ENCODE assay signal across 1 cellular context in the genomic region with DNA sequence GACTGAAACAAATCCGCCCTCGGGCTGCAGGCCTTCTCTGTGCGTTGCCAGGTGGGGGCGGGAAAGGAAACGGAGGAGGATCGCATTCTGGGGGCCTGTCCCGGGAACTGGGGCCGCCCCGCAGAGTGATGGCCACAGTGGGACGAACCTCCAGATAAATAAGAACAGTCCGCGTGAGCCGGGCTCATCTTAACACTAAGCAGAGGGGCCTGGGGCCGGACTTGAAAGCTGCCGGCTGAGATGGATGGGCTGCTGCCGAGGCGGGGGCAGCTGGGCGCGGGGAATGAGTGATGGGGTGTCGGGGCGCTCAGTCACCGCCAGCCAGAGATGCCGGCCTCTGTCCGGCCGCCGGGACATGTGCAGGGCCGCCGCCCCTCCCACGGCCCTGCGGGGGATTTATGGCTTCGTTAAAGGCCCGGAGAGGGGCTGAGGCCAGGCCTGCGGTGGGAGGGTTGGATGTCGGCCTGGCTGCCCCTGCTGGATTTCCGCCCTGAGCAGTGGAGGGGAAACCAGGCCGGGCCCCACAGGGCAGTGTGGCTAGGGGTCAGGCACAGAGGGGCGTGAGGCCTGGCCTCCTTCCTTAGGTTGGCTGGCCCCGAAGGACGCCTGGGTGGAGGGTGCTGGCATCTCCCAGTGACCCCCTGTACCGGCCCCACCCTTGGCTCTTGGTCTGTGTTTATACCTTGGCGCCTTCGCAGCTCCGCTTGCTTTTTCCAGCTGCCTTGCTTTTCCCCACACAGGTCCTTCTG.
TF ChIP-seq lines count a peak whose summit lies in the region.

No MANE protein-coding gene starts in this region.

TF ChIP-seq in WTC11, 78 proteins besides CTCF, POLR2A, EP300 and RAD21 (continued from another document):
- TF ChIP-seq, protein P1, sequence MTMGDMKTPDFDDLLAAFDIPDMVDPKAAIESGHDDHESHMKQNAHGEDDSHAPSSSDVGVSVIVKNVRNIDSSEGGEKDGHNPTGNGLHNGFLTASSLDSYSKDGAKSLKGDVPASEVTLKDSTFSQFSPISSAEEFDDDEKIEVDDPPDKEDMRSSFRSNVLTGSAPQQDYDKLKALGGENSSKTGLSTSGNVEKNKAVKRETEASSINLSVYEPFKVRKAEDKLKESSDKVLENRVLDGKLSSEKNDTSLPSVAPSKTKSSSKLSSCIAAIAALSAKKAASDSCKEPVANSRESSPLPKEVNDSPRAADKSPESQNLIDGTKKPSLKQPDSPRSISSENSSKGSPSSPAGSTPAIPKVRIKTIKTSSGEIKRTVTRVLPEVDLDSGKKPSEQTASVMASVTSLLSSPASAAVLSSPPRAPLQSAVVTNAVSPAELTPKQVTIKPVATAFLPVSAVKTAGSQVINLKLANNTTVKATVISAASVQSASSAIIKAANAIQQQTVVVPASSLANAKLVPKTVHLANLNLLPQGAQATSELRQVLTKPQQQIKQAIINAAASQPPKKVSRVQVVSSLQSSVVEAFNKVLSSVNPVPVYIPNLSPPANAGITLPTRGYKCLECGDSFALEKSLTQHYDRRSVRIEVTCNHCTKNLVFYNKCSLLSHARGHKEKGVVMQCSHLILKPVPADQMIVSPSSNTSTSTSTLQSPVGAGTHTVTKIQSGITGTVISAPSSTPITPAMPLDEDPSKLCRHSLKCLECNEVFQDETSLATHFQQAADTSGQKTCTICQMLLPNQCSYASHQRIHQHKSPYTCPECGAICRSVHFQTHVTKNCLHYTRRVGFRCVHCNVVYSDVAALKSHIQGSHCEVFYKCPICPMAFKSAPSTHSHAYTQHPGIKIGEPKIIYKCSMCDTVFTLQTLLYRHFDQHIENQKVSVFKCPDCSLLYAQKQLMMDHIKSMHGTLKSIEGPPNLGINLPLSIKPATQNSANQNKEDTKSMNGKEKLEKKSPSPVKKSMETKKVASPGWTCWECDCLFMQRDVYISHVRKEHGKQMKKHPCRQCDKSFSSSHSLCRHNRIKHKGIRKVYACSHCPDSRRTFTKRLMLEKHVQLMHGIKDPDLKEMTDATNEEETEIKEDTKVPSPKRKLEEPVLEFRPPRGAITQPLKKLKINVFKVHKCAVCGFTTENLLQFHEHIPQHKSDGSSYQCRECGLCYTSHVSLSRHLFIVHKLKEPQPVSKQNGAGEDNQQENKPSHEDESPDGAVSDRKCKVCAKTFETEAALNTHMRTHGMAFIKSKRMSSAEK (CRISPR knock-in tag; IDR thresholded peaks at IDR 0.05; ENCODE audit: borderline replicate concordance) = no peak
- TF ChIP-seq, protein P2, sequence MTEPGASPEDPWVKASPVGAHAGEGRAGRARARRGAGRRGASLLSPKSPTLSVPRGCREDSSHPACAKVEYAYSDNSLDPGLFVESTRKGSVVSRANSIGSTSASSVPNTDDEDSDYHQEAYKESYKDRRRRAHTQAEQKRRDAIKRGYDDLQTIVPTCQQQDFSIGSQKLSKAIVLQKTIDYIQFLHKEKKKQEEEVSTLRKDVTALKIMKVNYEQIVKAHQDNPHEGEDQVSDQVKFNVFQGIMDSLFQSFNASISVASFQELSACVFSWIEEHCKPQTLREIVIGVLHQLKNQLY (CRISPR knock-in tag; IDR thresholded peaks at IDR 0.05) = no peak
- TF ChIP-seq ZNF416 (CRISPR knock-in tag; IDR thresholded peaks at IDR 0.05) = no peak
- TF ChIP-seq ELF4 (CRISPR knock-in tag; IDR thresholded peaks at IDR 0.05; ENCODE audit: low read depth) = no peak
- TF ChIP-seq SOX15 (CRISPR knock-in tag; IDR thresholded peaks at IDR 0.05) = no peak
- TF ChIP-seq CBFB (CRISPR knock-in tag; IDR thresholded peaks at IDR 0.05; ENCODE audit: low read depth) = no peak
- TF ChIP-seq, protein P3, sequence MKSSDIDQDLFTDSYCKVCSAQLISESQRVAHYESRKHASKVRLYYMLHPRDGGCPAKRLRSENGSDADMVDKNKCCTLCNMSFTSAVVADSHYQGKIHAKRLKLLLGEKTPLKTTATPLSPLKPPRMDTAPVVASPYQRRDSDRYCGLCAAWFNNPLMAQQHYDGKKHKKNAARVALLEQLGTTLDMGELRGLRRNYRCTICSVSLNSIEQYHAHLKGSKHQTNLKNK (CRISPR knock-in tag; IDR thresholded peaks at IDR 0.05) = no peak
- no peak for TF ChIP-seq ATF1 (CRISPR knock-in tag; IDR thresholded peaks at IDR 0.05)
- TF ChIP-seq, protein P4, sequence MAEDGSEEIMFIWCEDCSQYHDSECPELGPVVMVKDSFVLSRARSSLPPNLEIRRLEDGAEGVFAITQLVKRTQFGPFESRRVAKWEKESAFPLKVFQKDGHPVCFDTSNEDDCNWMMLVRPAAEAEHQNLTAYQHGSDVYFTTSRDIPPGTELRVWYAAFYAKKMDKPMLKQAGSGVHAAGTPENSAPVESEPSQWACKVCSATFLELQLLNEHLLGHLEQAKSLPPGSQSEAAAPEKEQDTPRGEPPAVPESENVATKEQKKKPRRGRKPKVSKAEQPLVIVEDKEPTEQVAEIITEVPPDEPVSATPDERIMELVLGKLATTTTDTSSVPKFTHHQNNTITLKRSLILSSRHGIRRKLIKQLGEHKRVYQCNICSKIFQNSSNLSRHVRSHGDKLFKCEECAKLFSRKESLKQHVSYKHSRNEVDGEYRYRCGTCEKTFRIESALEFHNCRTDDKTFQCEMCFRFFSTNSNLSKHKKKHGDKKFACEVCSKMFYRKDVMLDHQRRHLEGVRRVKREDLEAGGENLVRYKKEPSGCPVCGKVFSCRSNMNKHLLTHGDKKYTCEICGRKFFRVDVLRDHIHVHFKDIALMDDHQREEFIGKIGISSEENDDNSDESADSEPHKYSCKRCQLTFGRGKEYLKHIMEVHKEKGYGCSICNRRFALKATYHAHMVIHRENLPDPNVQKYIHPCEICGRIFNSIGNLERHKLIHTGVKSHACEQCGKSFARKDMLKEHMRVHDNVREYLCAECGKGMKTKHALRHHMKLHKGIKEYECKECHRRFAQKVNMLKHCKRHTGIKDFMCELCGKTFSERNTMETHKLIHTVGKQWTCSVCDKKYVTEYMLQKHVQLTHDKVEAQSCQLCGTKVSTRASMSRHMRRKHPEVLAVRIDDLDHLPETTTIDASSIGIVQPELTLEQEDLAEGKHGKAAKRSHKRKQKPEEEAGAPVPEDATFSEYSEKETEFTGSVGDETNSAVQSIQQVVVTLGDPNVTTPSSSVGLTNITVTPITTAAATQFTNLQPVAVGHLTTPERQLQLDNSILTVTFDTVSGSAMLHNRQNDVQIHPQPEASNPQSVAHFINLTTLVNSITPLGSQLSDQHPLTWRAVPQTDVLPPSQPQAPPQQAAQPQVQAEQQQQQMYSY (CRISPR knock-in tag; IDR thresholded peaks at IDR 0.05) = no peak
- TF ChIP-seq NFE2L1 (CRISPR knock-in tag; IDR thresholded peaks at IDR 0.05) = no peak
- TF ChIP-seq, protein P5, sequence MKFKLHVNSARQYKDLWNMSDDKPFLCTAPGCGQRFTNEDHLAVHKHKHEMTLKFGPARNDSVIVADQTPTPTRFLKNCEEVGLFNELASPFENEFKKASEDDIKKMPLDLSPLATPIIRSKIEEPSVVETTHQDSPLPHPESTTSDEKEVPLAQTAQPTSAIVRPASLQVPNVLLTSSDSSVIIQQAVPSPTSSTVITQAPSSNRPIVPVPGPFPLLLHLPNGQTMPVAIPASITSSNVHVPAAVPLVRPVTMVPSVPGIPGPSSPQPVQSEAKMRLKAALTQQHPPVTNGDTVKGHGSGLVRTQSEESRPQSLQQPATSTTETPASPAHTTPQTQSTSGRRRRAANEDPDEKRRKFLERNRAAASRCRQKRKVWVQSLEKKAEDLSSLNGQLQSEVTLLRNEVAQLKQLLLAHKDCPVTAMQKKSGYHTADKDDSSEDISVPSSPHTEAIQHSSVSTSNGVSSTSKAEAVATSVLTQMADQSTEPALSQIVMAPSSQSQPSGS (CRISPR knock-in tag; IDR thresholded peaks at IDR 0.05; ENCODE audit: borderline replicate concordance, low read depth) = no peak
- TF ChIP-seq NFATC4 (CRISPR knock-in tag; IDR thresholded peaks at IDR 0.05) = no peak
- no peak for TF ChIP-seq MYBL2 (CRISPR knock-in tag; IDR thresholded peaks at IDR 0.05)
- no peak for TF ChIP-seq NR1H2 (CRISPR knock-in tag; IDR thresholded peaks at IDR 0.05)
- no peak for TF ChIP-seq PRRX2 (CRISPR knock-in tag; IDR thresholded peaks at IDR 0.05)
